ENCODE assay signal across 1 cellular context in genomic region chr9:83538172-83538889, GRCh38.
TF ChIP-seq lines count a peak whose summit lies in the region.

Gene FRMD3, minus strand, starts transcription at chr9:83538401. Its CDS starts 170 bp downstream, at chr9:83538231.

TF ChIP-seq in HepG2, 621 proteins besides CTCF, POLR2A, EP300 and RAD21 (continued from another document and continues in another):
- TF ChIP-seq NPAS2 (CRISPR knock-in tag; IDR thresholded peaks at IDR 0.05; ENCODE audit: borderline replicate concordance): no peak
- TF ChIP-seq SP5 (CRISPR knock-in tag; IDR thresholded peaks at IDR 0.05; ENCODE audit: borderline replicate concordance, low read depth): peak; percentile 72
- TF ChIP-seq MAZ (IDR thresholded peaks at IDR 0.05; ENCODE audit: borderline replicate concordance, low read depth, low read length): peak; percentile 45; the same call in 1 of the 2 replicates
- peak; percentile 96 for TF ChIP-seq MAZ (CRISPR knock-in tag; IDR thresholded peaks at IDR 0.05; ENCODE audit: low read depth)
- peak; percentile 81 for TF ChIP-seq RFXAP (CRISPR knock-in tag; IDR thresholded peaks at IDR 0.05; ENCODE audit: borderline replicate concordance)
- peak; percentile 60 for TF ChIP-seq HNRNPLL (IDR thresholded peaks at IDR 0.05; ENCODE audit: low read depth, low read length, poor library complexity, severe bottlenecking)
- TF ChIP-seq ZMAT3 (CRISPR knock-in tag; conservative IDR thresholded peaks at IDR 0.05): peak; percentile 82; the same call in 1 of the 2 replicates
- 0 out of 2 replicates have a peak, but pooled peaks have one; percentile 6 for TF ChIP-seq ZNF180 (CRISPR knock-in tag; IDR thresholded peaks at IDR 0.05; ENCODE audit: borderline replicate concordance, low read depth)
- 0 out of 2 replicates have a peak, but pooled peaks have one; percentile 67 for TF ChIP-seq ZNF383 (CRISPR knock-in tag; IDR thresholded peaks at IDR 0.05; ENCODE audit: borderline replicate concordance)
- no peak for TF ChIP-seq ZNF83 (CRISPR knock-in tag; IDR thresholded peaks at IDR 0.05; ENCODE audit: borderline replicate concordance)
- TF ChIP-seq STAT6 (CRISPR knock-in tag; IDR thresholded peaks at IDR 0.05; ENCODE audit: borderline replicate concordance): no peak
- no peak for TF ChIP-seq JUNB (CRISPR knock-in tag; IDR thresholded peaks at IDR 0.05; ENCODE audit: borderline replicate concordance)
- 0 out of 2 replicates have a peak, but pooled peaks have one; percentile 18 for TF ChIP-seq ZNF775 (CRISPR knock-in tag; IDR thresholded peaks at IDR 0.05; ENCODE audit: borderline replicate concordance)
- TF ChIP-seq RERE (CRISPR knock-in tag; IDR thresholded peaks at IDR 0.05; ENCODE audit: low read depth): no peak
- peak; percentile 27; the same call in 1 of the 2 replicates for TF ChIP-seq THAP8 (CRISPR knock-in tag; IDR thresholded peaks at IDR 0.05; ENCODE audit: borderline replicate concordance)
- no peak for TF ChIP-seq TRIM22 (IDR thresholded peaks at IDR 0.05)
- TF ChIP-seq TBP (CRISPR knock-in tag; IDR thresholded peaks at IDR 0.05): no peak
- TF ChIP-seq ZSCAN5A (CRISPR knock-in tag; IDR thresholded peaks at IDR 0.05; ENCODE audit: borderline replicate concordance): no peak
- peak; percentile 75; the same call in 1 of the 2 replicates for TF ChIP-seq PAX8 (CRISPR knock-in tag; IDR thresholded peaks at IDR 0.05; ENCODE audit: borderline replicate concordance)
- TF ChIP-seq POLR2AphosphoS2 (IDR thresholded peaks at IDR 0.05; ENCODE audit: low read depth, low read length): no peak
- no peak for TF ChIP-seq HOXA7 (CRISPR knock-in tag; IDR thresholded peaks at IDR 0.05)
- TF ChIP-seq CENPBD1 (CRISPR knock-in tag; IDR thresholded peaks at IDR 0.05; ENCODE audit: borderline replicate concordance, low read depth): no peak
- peak; percentile 56; the same call in 1 of the 2 replicates for TF ChIP-seq ZFP90 (CRISPR knock-in tag; IDR thresholded peaks at IDR 0.05; ENCODE audit: borderline replicate concordance)
- TF ChIP-seq SIX4 (CRISPR knock-in tag; IDR thresholded peaks at IDR 0.05): no peak
- TF ChIP-seq ZNF788 (CRISPR knock-in tag; IDR thresholded peaks at IDR 0.05; ENCODE audit: borderline replicate concordance): peak; percentile 89; the same call in 1 of the 2 replicates
- TF ChIP-seq ZNF207 (IDR thresholded peaks at IDR 0.05; ENCODE audit: borderline replicate concordance): no peak
- no peak for TF ChIP-seq IKZF1 (IDR thresholded peaks at IDR 0.05)
- peak; percentile 74 for TF ChIP-seq ZNF605 (CRISPR knock-in tag; IDR thresholded peaks at IDR 0.05)
- TF ChIP-seq BCL3 (CRISPR knock-in tag; IDR thresholded peaks at IDR 0.05): peak; percentile 80; the same call in 1 of the 2 replicates
- no peak for TF ChIP-seq MAF1 (CRISPR knock-in tag; IDR thresholded peaks at IDR 0.05; ENCODE audit: borderline replicate concordance)
- TF ChIP-seq ATF7 (IDR thresholded peaks at IDR 0.05): no peak
- TF ChIP-seq ATF7 (CRISPR knock-in tag; IDR thresholded peaks at IDR 0.05): no peak
- no peak for TF ChIP-seq ZNF660 (CRISPR knock-in tag; IDR thresholded peaks at IDR 0.05; ENCODE audit: borderline replicate concordance, low read depth)
- no peak for TF ChIP-seq NCOA2 (CRISPR knock-in tag; IDR thresholded peaks at IDR 0.05)
- TF ChIP-seq MIXL1 (CRISPR knock-in tag; IDR thresholded peaks at IDR 0.05): no peak; the same call in 1 of the 2 replicates
- peak; percentile 32; the same call in 1 of the 2 replicates for TF ChIP-seq ATF3 (CRISPR knock-in tag; IDR thresholded peaks at IDR 0.05)
- TF ChIP-seq YEATS4 (CRISPR knock-in tag; IDR thresholded peaks at IDR 0.05; ENCODE audit: borderline replicate concordance): peak; percentile 41; the same call in 1 of the 2 replicates
- peak; percentile 89 for TF ChIP-seq KDM2A (CRISPR knock-in tag; IDR thresholded peaks at IDR 0.05; ENCODE audit: borderline replicate concordance, low read depth)
- TF ChIP-seq FOXJ3 (CRISPR knock-in tag; IDR thresholded peaks at IDR 0.05; ENCODE audit: borderline replicate concordance): no peak
- TF ChIP-seq MLXIP (CRISPR knock-in tag; IDR thresholded peaks at IDR 0.05; ENCODE audit: borderline replicate concordance): no peak
- no peak for TF ChIP-seq DPF2 (CRISPR knock-in tag; IDR thresholded peaks at IDR 0.05; ENCODE audit: borderline replicate concordance, low read depth)
- peak; percentile 89 for TF ChIP-seq HDAC2 (CRISPR knock-in tag; IDR thresholded peaks at IDR 0.05)
- TF ChIP-seq ZNF883 (CRISPR knock-in tag; IDR thresholded peaks at IDR 0.05; ENCODE audit: not compliant biosample characterization): peak; percentile 56
- TF ChIP-seq SOX5 (CRISPR knock-in tag; IDR thresholded peaks at IDR 0.05; ENCODE audit: borderline replicate concordance): peak; percentile 42; the same call in 1 of the 2 replicates
- TF ChIP-seq NR2F6 (IDR thresholded peaks at IDR 0.05): no peak
- peak; percentile 15; the same call in 1 of the 2 replicates for TF ChIP-seq NR2F6 (CRISPR knock-in tag; IDR thresholded peaks at IDR 0.05)
- no peak; the same call in 1 of the 2 replicates for TF ChIP-seq ZC3H4 (CRISPR knock-in tag; IDR thresholded peaks at IDR 0.05; ENCODE audit: borderline replicate concordance)
